ENCODE assay signal across 8 cellular contexts in the genomic region with DNA sequence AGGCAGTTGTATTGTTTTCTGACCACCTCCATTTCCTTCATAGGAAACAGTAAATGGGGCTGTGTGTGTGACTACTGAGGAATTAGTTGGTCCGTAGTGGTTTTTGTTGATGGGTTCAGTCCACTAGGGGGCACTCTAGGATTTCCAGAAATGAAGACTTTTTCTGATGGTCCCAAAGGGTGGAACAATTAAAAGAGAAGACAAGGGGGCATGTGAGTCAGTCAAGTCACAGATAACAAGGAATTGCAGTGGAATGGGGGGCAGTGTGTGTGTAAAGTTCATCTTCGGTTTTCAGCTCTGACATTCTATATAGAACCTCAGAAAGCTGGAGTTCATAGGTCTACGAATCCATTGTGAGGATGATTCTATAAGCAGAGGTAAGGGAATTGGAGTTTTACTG.
DNase-seq lines count a peak whose midpoint lies in the region; ATAC-seq and TF ChIP-seq lines count a peak whose summit lies in the region.

No MANE protein-coding gene starts in this region.

- peaks cover 50% of the 10 kb centered on the region for H3K27me3 ChIP-seq in RWPE2 (ENCODE audit: insufficient read depth, poor library complexity, severe bottlenecking)

- DNase-seq in activated gamma-delta T cell treated with Interleukin-2 at 50 U/mL for 16 hours (peak; percentile 22), activated gamma-delta T cell (lab: John Stamatoyannopoulos, UW) (no peak), RWPE2 (ENCODE audit: low spot score) (no peak), posterior cingulate gyrus (no peak)
- peak; percentile 6 for DNase-seq in effector CD8-positive, alpha-beta T cell (lab: John Stamatoyannopoulos, UW)
- DNase-seq in stimulated activated effector memory CD8-positive, alpha-beta T cell treated with anti-CD3 and anti-CD28 coated beads, Interleukin-12 subunit alpha, Interleukin-12 subunit beta, amount 100 ng/mL, for 72 hours (ENCODE audit: low spot score in 2 of 2), result peak in 1 of 2 donors; percentile 64

- ATAC-seq in RWPE2 (ENCODE audit: low read depth) (no peak), GM18873 (IDR thresholded peaks at IDR 0.05; ENCODE audit: low FRiP score, unreplicated experiment) (no peak), HG03469 (IDR thresholded peaks at IDR 0.05; ENCODE audit: unreplicated experiment) (no peak)
- peak; percentile 54 for ATAC-seq in stimulated activated effector memory CD8-positive, alpha-beta T cell treated with anti-CD3 and anti-CD28 coated beads, Interleukin-12 subunit alpha, Interleukin-12 subunit beta, amount 100 ng/mL, for 72 hours

- peak; percentile 56 for TF ChIP-seq CTCF in RWPE2 (IDR thresholded peaks at IDR 0.05; ENCODE audit: poor library complexity, severe bottlenecking)

- H3K9me3 ChIP-seq in RWPE2 (ENCODE audit: severe bottlenecking), result no peaks in the 10 kb centered on the region

- no peaks in the 10 kb centered on the region for H3K4me1 ChIP-seq in RWPE2 (ENCODE audit: insufficient read depth, poor library complexity, severe bottlenecking)

- no peak overlapping the region for H3K27ac ChIP-seq in RWPE2 (ENCODE audit: poor library complexity, severe bottlenecking)

- H3K27ac Mint-ChIP-seq in stimulated activated effector memory CD8-positive, alpha-beta T cell treated with anti-CD3 and anti-CD28 coated beads, Interleukin-12 subunit alpha, Interleukin-12 subunit beta, amount 100 ng/mL, for 72 hours, result no peak overlapping the region

- H3K36me3 ChIP-seq in RWPE2 (ENCODE audit: low read depth), result no peaks in the 10 kb centered on the region

- peaks cover 30% of the 10 kb centered on the region for H3K36me3 Mint-ChIP-seq in stimulated activated effector memory CD8-positive, alpha-beta T cell treated with anti-CD3 and anti-CD28 coated beads, Interleukin-12 subunit alpha, Interleukin-12 subunit beta, amount 100 ng/mL, for 72 hours

- peak overlapping the region; percentile 43 for H3K4me3 Mint-ChIP-seq in stimulated activated effector memory CD8-positive, alpha-beta T cell treated with anti-CD3 and anti-CD28 coated beads, Interleukin-12 subunit alpha, Interleukin-12 subunit beta, amount 100 ng/mL, for 72 hours

- no peaks in the 10 kb centered on the region for H3K4me1 Mint-ChIP-seq in stimulated activated effector memory CD8-positive, alpha-beta T cell treated with anti-CD3 and anti-CD28 coated beads, Interleukin-12 subunit alpha, Interleukin-12 subunit beta, amount 100 ng/mL, for 72 hours

- intact Hi-C loops in posterior cingulate gyrus (cut with DNase I), result no loop called here

- H3K4me3 ChIP-seq in RWPE2 (ENCODE audit: severe bottlenecking), result no peak overlapping the region

- H3K9me3 Mint-ChIP-seq in stimulated activated effector memory CD8-positive, alpha-beta T cell treated with anti-CD3 and anti-CD28 coated beads, Interleukin-12 subunit alpha, Interleukin-12 subunit beta, amount 100 ng/mL, for 72 hours, result no peaks in the 10 kb centered on the region

Comparison
In these comparisons a context has a peak if more than half of its experiments do, and no peak if none do; other contexts are left out.
1. DNase-seq: peak in activated gamma-delta T cell treated with Interleukin-2 at 50 U/mL for 16 hours (single experiment) and effector CD8-positive, alpha-beta T cell (single experiment); none in activated gamma-delta T cell (single experiment), RWPE2 (single experiment) and posterior cingulate gyrus (0 of 10).